ENCODE assay signal across 1 cellular context in genomic region chr16:47143329-47143676, GRCh38.
TF ChIP-seq lines count a peak whose summit lies in the region.

No MANE protein-coding gene starts in this region.

TF ChIP-seq in HepG2, 621 proteins besides CTCF, POLR2A, EP300 and RAD21 (continued from another document and continues in another):
- TF ChIP-seq TFDP2 (CRISPR knock-in tag; IDR thresholded peaks at IDR 0.05) = peak; percentile 84; the same call in 1 of the 2 replicates
- no peak for TF ChIP-seq ZNF232 (CRISPR knock-in tag; IDR thresholded peaks at IDR 0.05; ENCODE audit: borderline replicate concordance)
- no peak for TF ChIP-seq LRRFIP1 (CRISPR knock-in tag; conservative IDR thresholded peaks at IDR 0.05)
- TF ChIP-seq, protein P1, sequence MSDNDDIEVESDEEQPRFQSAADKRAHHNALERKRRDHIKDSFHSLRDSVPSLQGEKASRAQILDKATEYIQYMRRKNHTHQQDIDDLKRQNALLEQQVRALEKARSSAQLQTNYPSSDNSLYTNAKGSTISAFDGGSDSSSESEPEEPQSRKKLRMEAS (IDR thresholded peaks at IDR 0.05) = peak; percentile 80
- TF ChIP-seq ZNF678 (CRISPR knock-in tag; IDR thresholded peaks at IDR 0.05) = no peak
- peak; percentile 51 for TF ChIP-seq SKI (IDR thresholded peaks at IDR 0.05; ENCODE audit: partially characterized antibody)
- TF ChIP-seq, protein P2, sequence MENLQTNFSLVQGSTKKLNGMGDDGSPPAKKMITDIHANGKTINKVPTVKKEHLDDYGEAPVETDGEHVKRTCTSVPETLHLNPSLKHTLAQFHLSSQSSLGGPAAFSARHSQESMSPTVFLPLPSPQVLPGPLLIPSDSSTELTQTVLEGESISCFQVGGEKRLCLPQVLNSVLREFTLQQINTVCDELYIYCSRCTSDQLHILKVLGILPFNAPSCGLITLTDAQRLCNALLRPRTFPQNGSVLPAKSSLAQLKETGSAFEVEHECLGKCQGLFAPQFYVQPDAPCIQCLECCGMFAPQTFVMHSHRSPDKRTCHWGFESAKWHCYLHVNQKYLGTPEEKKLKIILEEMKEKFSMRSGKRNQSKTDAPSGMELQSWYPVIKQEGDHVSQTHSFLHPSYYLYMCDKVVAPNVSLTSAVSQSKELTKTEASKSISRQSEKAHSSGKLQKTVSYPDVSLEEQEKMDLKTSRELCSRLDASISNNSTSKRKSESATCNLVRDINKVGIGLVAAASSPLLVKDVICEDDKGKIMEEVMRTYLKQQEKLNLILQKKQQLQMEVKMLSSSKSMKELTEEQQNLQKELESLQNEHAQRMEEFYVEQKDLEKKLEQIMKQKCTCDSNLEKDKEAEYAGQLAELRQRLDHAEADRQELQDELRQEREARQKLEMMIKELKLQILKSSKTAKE (CRISPR knock-in tag; IDR thresholded peaks at IDR 0.05; ENCODE audit: borderline replicate concordance) = no peak
- TF ChIP-seq, protein P3, sequence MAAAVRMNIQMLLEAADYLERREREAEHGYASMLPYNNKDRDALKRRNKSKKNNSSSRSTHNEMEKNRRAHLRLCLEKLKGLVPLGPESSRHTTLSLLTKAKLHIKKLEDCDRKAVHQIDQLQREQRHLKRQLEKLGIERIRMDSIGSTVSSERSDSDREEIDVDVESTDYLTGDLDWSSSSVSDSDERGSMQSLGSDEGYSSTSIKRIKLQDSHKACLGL (CRISPR knock-in tag; IDR thresholded peaks at IDR 0.05) = peak; percentile 39; the same call in 1 of the 2 replicates
- TF ChIP-seq MYNN (CRISPR knock-in tag; IDR thresholded peaks at IDR 0.05; ENCODE audit: low read depth) = no peak
- peak; percentile 60 for TF ChIP-seq KDM2A (CRISPR knock-in tag; IDR thresholded peaks at IDR 0.05; ENCODE audit: borderline replicate concordance, low read depth)
- TF ChIP-seq, protein P4, sequence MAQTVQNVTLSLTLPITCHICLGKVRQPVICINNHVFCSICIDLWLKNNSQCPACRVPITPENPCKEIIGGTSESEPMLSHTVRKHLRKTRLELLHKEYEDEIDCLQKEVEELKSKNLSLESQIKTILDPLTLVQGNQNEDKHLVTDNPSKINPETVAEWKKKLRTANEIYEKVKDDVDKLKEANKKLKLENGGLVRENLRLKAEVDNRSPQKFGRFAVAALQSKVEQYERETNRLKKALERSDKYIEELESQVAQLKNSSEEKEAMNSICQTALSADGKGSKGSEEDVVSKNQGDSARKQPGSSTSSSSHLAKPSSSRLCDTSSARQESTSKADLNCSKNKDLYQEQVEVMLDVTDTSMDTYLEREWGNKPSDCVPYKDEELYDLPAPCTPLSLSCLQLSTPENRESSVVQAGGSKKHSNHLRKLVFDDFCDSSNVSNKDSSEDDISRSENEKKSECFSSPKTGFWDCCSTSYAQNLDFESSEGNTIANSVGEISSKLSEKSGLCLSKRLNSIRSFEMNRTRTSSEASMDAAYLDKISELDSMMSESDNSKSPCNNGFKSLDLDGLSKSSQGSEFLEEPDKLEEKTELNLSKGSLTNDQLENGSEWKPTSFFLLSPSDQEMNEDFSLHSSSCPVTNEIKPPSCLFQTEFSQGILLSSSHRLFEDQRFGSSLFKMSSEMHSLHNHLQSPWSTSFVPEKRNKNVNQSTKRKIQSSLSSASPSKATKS (CRISPR knock-in tag; IDR thresholded peaks at IDR 0.05) = no peak
- peak; percentile 45; the same call in 1 of the 2 replicates for TF ChIP-seq BORCS8-MEF2B (CRISPR knock-in tag; IDR thresholded peaks at IDR 0.05)
- TF ChIP-seq NR1H2 (CRISPR knock-in tag; IDR thresholded peaks at IDR 0.05; ENCODE audit: borderline replicate concordance, low read depth) = no peak
- TF ChIP-seq HOXA5 (CRISPR knock-in tag; IDR thresholded peaks at IDR 0.05) = 0 out of 2 replicates have a peak, but pooled peaks have one; percentile 19
- TF ChIP-seq CBX2 (IDR thresholded peaks at IDR 0.05; ENCODE audit: low read depth, low read length) = no peak
- TF ChIP-seq CBX2 (CRISPR knock-in tag; IDR thresholded peaks at IDR 0.05; ENCODE audit: low read depth) = peak; percentile 91; the same call in 1 of the 2 replicates
- peak; percentile 57; the same call in 1 of the 2 replicates for TF ChIP-seq ZNF142 (CRISPR knock-in tag; IDR thresholded peaks at IDR 0.05)
- peak; percentile 76; the same call in 1 of the 2 replicates for TF ChIP-seq ZNF431 (CRISPR knock-in tag; IDR thresholded peaks at IDR 0.05; ENCODE audit: borderline replicate concordance, low read depth)
- TF ChIP-seq HMGXB4 (CRISPR knock-in tag; IDR thresholded peaks at IDR 0.05; ENCODE audit: borderline replicate concordance in 1 of 2, low read depth in 1 of 2) = peak; percentile 87 to 89
- no peak for TF ChIP-seq LCORL (IDR thresholded peaks at IDR 0.05)
- peak; percentile 28; the same call in 1 of the 2 replicates for TF ChIP-seq LCORL (CRISPR knock-in tag; IDR thresholded peaks at IDR 0.05)
- TF ChIP-seq KAT8 (CRISPR knock-in tag; IDR thresholded peaks at IDR 0.05) = peak; percentile 16; the same call in 1 of the 2 replicates
- 0 out of 2 replicates have a peak, but pooled peaks have one; percentile 15 for TF ChIP-seq ZNF761 (CRISPR knock-in tag; conservative IDR thresholded peaks at IDR 0.05)
- peak; percentile 49; the same call in 1 of the 2 replicates for TF ChIP-seq ZNF549 (CRISPR knock-in tag; IDR thresholded peaks at IDR 0.05)
- peak; percentile 18; the same call in 1 of the 2 replicates for TF ChIP-seq ZNF792 (CRISPR knock-in tag; IDR thresholded peaks at IDR 0.05)
- TF ChIP-seq, protein P5, sequence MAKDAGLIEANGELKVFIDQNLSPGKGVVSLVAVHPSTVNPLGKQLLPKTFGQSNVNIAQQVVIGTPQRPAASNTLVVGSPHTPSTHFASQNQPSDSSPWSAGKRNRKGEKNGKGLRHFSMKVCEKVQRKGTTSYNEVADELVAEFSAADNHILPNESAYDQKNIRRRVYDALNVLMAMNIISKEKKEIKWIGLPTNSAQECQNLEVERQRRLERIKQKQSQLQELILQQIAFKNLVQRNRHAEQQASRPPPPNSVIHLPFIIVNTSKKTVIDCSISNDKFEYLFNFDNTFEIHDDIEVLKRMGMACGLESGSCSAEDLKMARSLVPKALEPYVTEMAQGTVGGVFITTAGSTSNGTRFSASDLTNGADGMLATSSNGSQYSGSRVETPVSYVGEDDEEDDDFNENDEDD (CRISPR knock-in tag; IDR thresholded peaks at IDR 0.05; ENCODE audit: borderline replicate concordance) = peak; percentile 69; the same call in 1 of the 2 replicates
- peak; percentile 67; the same call in 1 of the 2 replicates for TF ChIP-seq ZSCAN25 (CRISPR knock-in tag; IDR thresholded peaks at IDR 0.05)
- peak; percentile 81 for TF ChIP-seq ZNF574 (CRISPR knock-in tag; IDR thresholded peaks at IDR 0.05)
- peak; percentile 66; the same call in 1 of the 2 replicates for TF ChIP-seq RBFOX2 (IDR thresholded peaks at IDR 0.05; ENCODE audit: low read depth, low read length)
- TF ChIP-seq NR2F6 (IDR thresholded peaks at IDR 0.05) = no peak
- TF ChIP-seq NR2F6 (CRISPR knock-in tag; IDR thresholded peaks at IDR 0.05) = no peak
